9 cellular contexts compared by ENCODE assay signal in the genomic region with DNA sequence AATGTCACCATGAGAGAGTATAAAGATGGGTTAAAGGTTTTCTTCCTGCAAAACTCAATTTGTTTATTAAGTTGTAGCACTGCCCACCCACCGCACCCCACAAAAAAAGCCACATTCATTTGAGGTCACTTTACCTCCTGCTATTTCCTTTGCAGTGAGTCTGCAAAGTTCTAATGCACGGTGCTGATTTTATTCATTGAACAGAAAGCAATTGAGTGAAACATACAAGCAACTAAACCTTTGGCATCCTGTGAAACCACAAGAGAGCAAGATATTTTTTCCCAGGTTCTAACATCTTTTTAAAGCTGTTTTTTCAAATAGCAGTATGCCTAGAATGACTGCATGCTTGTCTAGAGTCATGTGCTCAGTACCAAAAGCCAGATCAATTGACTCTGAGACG. TPM values are rescaled to one million over a fixed set of nuclear protein-coding genes. Genes with fewer than 3 reads are reported as not detected.
DNase-seq lines count a peak whose midpoint lies in the region; ATAC-seq lines count a peak whose summit lies in the region.
"Had no signal": no experiment of that assay in that cellular context is flagged by ENCODE, and none has a peak within 500 bp of the region (broad histone marks: within the 10 kb centered on the region; RNA-seq: fewer than 3 reads in every experiment).

No MANE protein-coding gene starts in this region.

- H3K79me2 ChIP-seq in Karpas-422 (ENCODE audit: low read length), result no peaks in the 10 kb centered on the region

- no peak overlapping the region for H3K27ac ChIP-seq in Karpas-422 (ENCODE audit: low read length)

- no peak overlapping the region for H3K9ac ChIP-seq in Karpas-422 (ENCODE audit: low read length)

- H3K4me2 ChIP-seq in Karpas-422 (ENCODE audit: low read depth, low read length, poor library complexity, severe bottlenecking), result no peak overlapping the region

- H3K27ac Mint-ChIP-seq in activated naive CD8-positive, alpha-beta T cell treated with anti-CD3 and anti-CD28 coated beads, Interleukin-2, amount 50 U/mL, for 24 hours, result no peak overlapping the region
- H3K27ac Mint-ChIP-seq in stimulated activated naive CD8-positive, alpha-beta T cell treated with anti-CD3 and anti-CD28 coated beads, Interleukin-15, Interleukin-2, amounts not matched to agents 100 ng/mL and 50 ng/mL, for 24 hours, result peak overlapping the region; percentile 61

- H3K4me3 ChIP-seq in Karpas-422 (ENCODE audit: low read length), result no peak overlapping the region

- peak overlapping the region; percentile 18 for H3K4me3 Mint-ChIP-seq in activated naive CD8-positive, alpha-beta T cell treated with anti-CD3 and anti-CD28 coated beads, Interleukin-2, amount 50 U/mL, for 24 hours
- H3K4me3 Mint-ChIP-seq in stimulated activated naive CD8-positive, alpha-beta T cell treated with anti-CD3 and anti-CD28 coated beads, Interleukin-15, Interleukin-2, amounts not matched to agents 100 ng/mL and 50 ng/mL, for 24 hours, result peak overlapping the region; percentile 33

- no peaks in the 10 kb centered on the region for H3K27me3 Mint-ChIP-seq in activated naive CD8-positive, alpha-beta T cell treated with anti-CD3 and anti-CD28 coated beads, Interleukin-2, amount 50 U/mL, for 24 hours
- no peaks in the 10 kb centered on the region for H3K27me3 Mint-ChIP-seq in stimulated activated naive CD8-positive, alpha-beta T cell treated with anti-CD3 and anti-CD28 coated beads, Interleukin-15, Interleukin-2, amounts not matched to agents 100 ng/mL and 50 ng/mL, for 24 hours

- no peaks in the 10 kb centered on the region for H3K36me3 ChIP-seq in Karpas-422 (ENCODE audit: insufficient read depth, low read length)
- H3K36me3 ChIP-seq: BE2C had no signal

- peaks cover 4% of the 10 kb centered on the region for H3K36me3 Mint-ChIP-seq in activated naive CD8-positive, alpha-beta T cell treated with anti-CD3 and anti-CD28 coated beads, Interleukin-2, amount 50 U/mL, for 24 hours (ENCODE audit: low read depth)
- H3K36me3 Mint-ChIP-seq in stimulated activated naive CD8-positive, alpha-beta T cell treated with anti-CD3 and anti-CD28 coated beads, Interleukin-15, Interleukin-2, amounts not matched to agents 100 ng/mL and 50 ng/mL, for 24 hours (ENCODE audit: low read depth), result peaks cover 13% of the 10 kb centered on the region

- DNase-seq in activated gamma-delta T cell treated with Interleukin-2 at 50 U/mL for 16 hours (peak; percentile 51), activated gamma-delta T cell (lab: John Stamatoyannopoulos, UW) (no peak), Karpas-422 (no peak), pons (ENCODE audit: low spot score) (no peak), mesenteric fat pad (ENCODE audit: low spot score) (no peak)
- DNase-seq in activated naive CD8-positive, alpha-beta T cell treated with anti-CD3 and anti-CD28 coated beads, Interleukin-2, amount 50 U/mL, for 24 hours, result no peak
- DNase-seq: BE2C had no signal

- H3K9me3 ChIP-seq in Karpas-422 (ENCODE audit: low read length), result no peaks in the 10 kb centered on the region
- H3K9me3 ChIP-seq: BE2C had no signal

- ATAC-seq in HG03139 (IDR thresholded peaks at IDR 0.05; ENCODE audit: unreplicated experiment), result peak; percentile 40
- peak; percentile 73 for ATAC-seq in activated naive CD8-positive, alpha-beta T cell treated with anti-CD3 and anti-CD28 coated beads, Interleukin-2, amount 50 U/mL, for 24 hours

- no peaks in the 10 kb centered on the region for H3K4me1 ChIP-seq in Karpas-422 (ENCODE audit: low read length)
- H3K4me1 ChIP-seq: BE2C had no signal

- H2AFZ ChIP-seq in Karpas-422 (ENCODE audit: low read length), result no peak overlapping the region

- no peaks in the 10 kb centered on the region for H3K27me3 ChIP-seq in Karpas-422 (ENCODE audit: low read length)
- H3K27me3 ChIP-seq: BE2C had no signal

- no peaks in the 10 kb centered on the region for H4K20me1 ChIP-seq in Karpas-422 (ENCODE audit: insufficient read depth, low read depth, low read length)

- H3K9me2 ChIP-seq in Karpas-422 (replicated peaks; ENCODE audit: insufficient read depth, low read length), result no peaks in the 10 kb centered on the region

- H3K4me1 Mint-ChIP-seq in activated naive CD8-positive, alpha-beta T cell treated with anti-CD3 and anti-CD28 coated beads, Interleukin-2, amount 50 U/mL, for 24 hours, result peaks cover 69% of the 10 kb centered on the region
- peaks cover 80% of the 10 kb centered on the region for H3K4me1 Mint-ChIP-seq in stimulated activated naive CD8-positive, alpha-beta T cell treated with anti-CD3 and anti-CD28 coated beads, Interleukin-15, Interleukin-2, amounts not matched to agents 100 ng/mL and 50 ng/mL, for 24 hours (ENCODE audit: low read depth)

- peaks cover 4% of the 10 kb centered on the region for H3K9me3 Mint-ChIP-seq in activated naive CD8-positive, alpha-beta T cell treated with anti-CD3 and anti-CD28 coated beads, Interleukin-2, amount 50 U/mL, for 24 hours
- H3K9me3 Mint-ChIP-seq in stimulated activated naive CD8-positive, alpha-beta T cell treated with anti-CD3 and anti-CD28 coated beads, Interleukin-15, Interleukin-2, amounts not matched to agents 100 ng/mL and 50 ng/mL, for 24 hours, result peaks cover 3% of the 10 kb centered on the region

RNA-seq across cellular contexts. Expression of a gene that starts 39.0 kb away (rescaled TPM):
- 0.87 and 2.5 TPM in 2 replicates for total RNA-seq in Karpas-422 (2014; rRNA removed; shearing (Covaris generic); ENCODE audit: low replicate concordance)
- 72.7 TPM for total RNA-seq in mesenteric fat pad

Comparison
In these comparisons a context has a peak if more than half of its experiments do, and no peak if none do; other contexts are left out.
1. RNA of a gene that starts 39.0 kb away (total RNA-seq): 72.7 TPM in mesenteric fat pad (single experiment); 0.87 to 2.5 TPM in Karpas-422; every median in the first group is over 10 times any median in the second.